In the genomic region with DNA sequence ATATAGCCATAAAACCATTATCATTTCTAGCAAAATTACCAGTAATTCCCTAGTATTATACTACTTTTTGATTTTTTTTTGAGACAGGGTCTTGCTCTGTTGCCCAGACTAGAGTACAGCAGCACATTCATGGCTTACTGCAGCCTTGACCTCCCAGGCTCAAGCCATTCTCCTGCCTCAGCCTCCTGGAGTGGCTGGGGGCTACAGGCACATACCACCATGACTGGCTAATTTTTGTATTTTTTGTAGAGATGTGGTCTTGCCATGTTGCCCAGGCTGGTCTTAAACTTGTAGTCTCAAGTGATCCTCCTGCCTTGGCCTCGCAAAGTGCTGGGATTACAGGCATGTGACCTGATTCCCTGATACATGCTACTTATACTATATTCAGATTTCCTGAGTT, we compare ENCODE assay signal across 13 cellular contexts. TPM values are rescaled to one million over a fixed set of nuclear protein-coding genes. Genes with fewer than 3 reads are reported as not detected.
A peak's percentile ranks its signal among the peaks of the same experiment; 100 is the strongest.
DNase-seq lines count a peak whose midpoint lies in the region; ATAC-seq and TF ChIP-seq lines count a peak whose summit lies in the region.
"Had no signal": no experiment of that assay in that cellular context is flagged by ENCODE, and none has a peak within 500 bp of the region (broad histone marks: within the 10 kb centered on the region; RNA-seq: fewer than 3 reads in every experiment).

No MANE protein-coding gene starts in this region.

- DNase-seq in activated T-cell treated with anti-CD3 and anti-CD28 coated beads, Interleukin-2, amount 50 U/mL, for 72 hours, result no peak
- DNase-seq in activated T-cell treated with anti-CD3 and anti-CD28 coated beads for 4 hours, result no peak
- peak in 1 of 7 experiments; percentile 15 for DNase-seq in CD8-positive, alpha-beta T cell
- no peak for DNase-seq in naive thymus-derived CD4-positive, alpha-beta T cell
- DNase-seq in GM23338 (ENCODE audit: low spot score), result no peak
- DNase-seq in Right ventricle myocardium inferior (ENCODE audit: missing footprints), result no peak
- DNase-seq: ACHN, DMS53, GF-D8 had no signal

- POLR2A ChIA-PET in CD8-positive, alpha-beta T cell (lab: Charles Lee), result no interaction called here
- POLR2A ChIA-PET in naive thymus-derived CD4-positive, alpha-beta T cell (lab: Charles Lee), result no interaction called here

- H3K36me3 ChIP-seq in BLaER1 (peaks cover 68% of the 10 kb centered on the region), GM23338 (ENCODE audit: insufficient read depth) (peaks cover 9% of the 10 kb centered on the region; the same call in 1 of the 2 replicates)
- no peaks in the 10 kb centered on the region for H3K36me3 ChIP-seq in CD8-positive, alpha-beta T cell (ENCODE audit: insufficient read depth, low read length)
- H3K36me3 ChIP-seq in naive thymus-derived CD4-positive, alpha-beta T cell (ENCODE audit: control insufficient read depth in 2 of 3, insufficient read depth in 3 of 3, low read length in 3 of 3), result peaks cover 0 to 3% (median 0%) of the 10 kb centered on the region in 3 experiments

- H3K9me2 ChIP-seq in GM23338 (ENCODE audit: insufficient read depth), result no peaks in the 10 kb centered on the region

- H2AFZ ChIP-seq in GM23338, result no peak overlapping the region

- no peaks in the 10 kb centered on the region for H3K27me3 ChIP-seq in BLaER1
- no peaks in the 10 kb centered on the region for H3K27me3 ChIP-seq in CD8-positive, alpha-beta T cell (ENCODE audit: insufficient read depth, low read length)
- no peaks in the 10 kb centered on the region for H3K27me3 ChIP-seq in naive thymus-derived CD4-positive, alpha-beta T cell (ENCODE audit: control insufficient read depth in 2 of 2, insufficient read depth in 2 of 2, low read length in 2 of 2)
- H3K27me3 ChIP-seq in GM23338 (ENCODE audit: insufficient read depth), result no peaks in the 10 kb centered on the region

- ATAC-seq in activated T-cell treated with anti-CD3 and anti-CD28 coated beads, Interleukin-2, amount 50 U/mL, for 72 hours (replicated peaks in 1 of 2), result no peak
- ATAC-seq in CD8-positive, alpha-beta T cell, result no peak
- ATAC-seq in naive thymus-derived CD4-positive, alpha-beta T cell, result no peak
- no peak for ATAC-seq in GM23338
- ATAC-seq in Right ventricle myocardium inferior, result no peak
- ATAC-seq: HCT116 had no signal

- H3K9ac ChIP-seq in BLaER1, result no peak overlapping the region

- H3K4me3 ChIP-seq in BLaER1, result no peak overlapping the region
- no peak overlapping the region for H3K4me3 ChIP-seq in CD8-positive, alpha-beta T cell (ENCODE audit: low read depth, low read length)
- no peak overlapping the region for H3K4me3 ChIP-seq in naive thymus-derived CD4-positive, alpha-beta T cell (ENCODE audit: low read length)
- H3K4me3 ChIP-seq in GM23338, result no peak overlapping the region

- no peak overlapping the region for H3K27ac ChIP-seq in BLaER1
- no peak overlapping the region for H3K27ac ChIP-seq in CD8-positive, alpha-beta T cell (ENCODE audit: low read depth, low read length)
- H3K27ac ChIP-seq in naive thymus-derived CD4-positive, alpha-beta T cell (ENCODE audit: low read depth, low read length), result no peak overlapping the region
- no peak overlapping the region for H3K27ac ChIP-seq in GM23338 (ENCODE audit: low read depth)

- H3K27ac Mint-ChIP-seq in activated T-cell treated with anti-CD3 and anti-CD28 coated beads, Interleukin-2, amount 50 U/mL, for 72 hours, result peak overlapping the region; percentile 31
- H3K27ac Mint-ChIP-seq in CD8-positive, alpha-beta T cell, result peak overlapping the region; percentile 20
- peak overlapping the region in 6 of 9 donors; percentile 0 to 71 (median 20) for H3K27ac Mint-ChIP-seq in naive thymus-derived CD4-positive, alpha-beta T cell
- no peak overlapping the region for H3K27ac Mint-ChIP-seq in GM23338
- H3K27ac Mint-ChIP-seq: B cell had no signal

- intact Hi-C loops in CD8-positive, alpha-beta T cell (cut with DNase I, micrococcal nuclease), result no loop called here
- intact Hi-C loops in naive thymus-derived CD4-positive, alpha-beta T cell (cut with micrococcal nuclease), result no loop called here
- intact Hi-C loops in Right ventricle myocardium inferior (cut with DNase I), result no loop called here

- CTCF ChIA-PET in CD8-positive, alpha-beta T cell (lab: Charles Lee), result no interaction called here
- CTCF ChIA-PET in naive thymus-derived CD4-positive, alpha-beta T cell (lab: Charles Lee), result interaction anchor here (0.6 kb wide), 1 partner anchor 1116 kb away, joined by 5 read pairs; no protein-coding TSS in a partner anchor

- peaks cover 2 to 9% of the 10 kb centered on the region in 2 donors for H3K36me3 Mint-ChIP-seq in activated T-cell treated with anti-CD3 and anti-CD28 coated beads, Interleukin-2, amount 50 U/mL, for 72 hours (ENCODE audit: insufficient read depth in 2 of 2)
- peaks cover 22% of the 10 kb centered on the region for H3K36me3 Mint-ChIP-seq in CD8-positive, alpha-beta T cell
- H3K36me3 Mint-ChIP-seq in naive thymus-derived CD4-positive, alpha-beta T cell, result peaks cover 0 to 43% (median 18%) of the 10 kb centered on the region in 5 donors
- peaks cover 19% of the 10 kb centered on the region for H3K36me3 Mint-ChIP-seq in GM23338 (ENCODE audit: low read depth)

- no peaks in the 10 kb centered on the region for H3K9me3 ChIP-seq in BLaER1
- no peaks in the 10 kb centered on the region for H3K9me3 ChIP-seq in CD8-positive, alpha-beta T cell (ENCODE audit: low read length)
- H3K9me3 ChIP-seq in naive thymus-derived CD4-positive, alpha-beta T cell (ENCODE audit: control insufficient read depth in 2 of 3, low read length in 3 of 3), result no peaks in the 10 kb centered on the region

- peaks cover 90% of the 10 kb centered on the region for H3K79me2 ChIP-seq in GM23338 (replicated peaks; ENCODE audit: insufficient read depth)

- no peak overlapping the region for H3K4me3 Mint-ChIP-seq in activated T-cell treated with anti-CD3 and anti-CD28 coated beads, Interleukin-2, amount 50 U/mL, for 72 hours
- no peak overlapping the region for H3K4me3 Mint-ChIP-seq in CD8-positive, alpha-beta T cell
- peak overlapping the region in 5 of 10 donors; percentile 4 to 61 (median 17) for H3K4me3 Mint-ChIP-seq in naive thymus-derived CD4-positive, alpha-beta T cell
- H3K4me3 Mint-ChIP-seq in GM23338, result no peak overlapping the region
- H3K4me3 Mint-ChIP-seq: B cell, CD14-positive monocyte had no signal

- no peak for TF ChIP-seq CTCF in CD8-positive, alpha-beta T cell (IDR thresholded peaks at IDR 0.05)
- no peak for TF ChIP-seq CTCF in GM23338 (conservative IDR thresholded peaks at IDR 0.05; ENCODE audit: low read depth in 2 of 2)

- no peaks in the 10 kb centered on the region for H3K27me3 Mint-ChIP-seq in activated T-cell treated with anti-CD3 and anti-CD28 coated beads, Interleukin-2, amount 50 U/mL, for 72 hours (ENCODE audit: low read depth)
- H3K27me3 Mint-ChIP-seq in CD8-positive, alpha-beta T cell (ENCODE audit: low read depth), result no peaks in the 10 kb centered on the region
- H3K27me3 Mint-ChIP-seq in naive thymus-derived CD4-positive, alpha-beta T cell, result no peaks in the 10 kb centered on the region
- no peaks in the 10 kb centered on the region for H3K27me3 Mint-ChIP-seq in GM23338 (ENCODE audit: insufficient read depth, low read depth, poor library complexity)
- H3K27me3 Mint-ChIP-seq: B cell had no signal

- H3F3A ChIP-seq in GM23338 (replicated peaks; ENCODE audit: low read depth), result no peaks in the 10 kb centered on the region

- H3K4me1 Mint-ChIP-seq in activated T-cell treated with anti-CD3 and anti-CD28 coated beads, Interleukin-2, amount 50 U/mL, for 72 hours (ENCODE audit: low read depth), result peaks cover 46% of the 10 kb centered on the region
- H3K4me1 Mint-ChIP-seq in CD8-positive, alpha-beta T cell (ENCODE audit: low read depth), result peaks cover 42% of the 10 kb centered on the region
- peaks cover 34 to 57% (median 48%) of the 10 kb centered on the region in 7 donors for H3K4me1 Mint-ChIP-seq in naive thymus-derived CD4-positive, alpha-beta T cell
- no peaks in the 10 kb centered on the region; the same call in 2 of the 3 replicates for H3K4me1 Mint-ChIP-seq in GM23338

- H3K4me2 ChIP-seq in BLaER1 (peak overlapping the region; percentile 27), GM23338 (no peak overlapping the region)

- peaks cover 40% of the 10 kb centered on the region for H4K20me1 ChIP-seq in BLaER1
- H4K20me1 ChIP-seq in GM23338 (replicated peaks; ENCODE audit: insufficient read depth), result peaks cover 4% of the 10 kb centered on the region

- peaks cover 10% of the 10 kb centered on the region for H3K4me1 ChIP-seq in BLaER1
- H3K4me1 ChIP-seq in CD8-positive, alpha-beta T cell (ENCODE audit: insufficient read depth, low read length), result peaks cover 15% of the 10 kb centered on the region
- H3K4me1 ChIP-seq in naive thymus-derived CD4-positive, alpha-beta T cell (ENCODE audit: control insufficient read depth in 2 of 2, insufficient read depth in 2 of 2, low read length in 2 of 2), result peaks cover 0 to 10% of the 10 kb centered on the region in 2 donors
- no peaks in the 10 kb centered on the region for H3K4me1 ChIP-seq in GM23338 (ENCODE audit: insufficient read depth)

- no peaks in the 10 kb centered on the region for H3K9me3 Mint-ChIP-seq in activated T-cell treated with anti-CD3 and anti-CD28 coated beads, Interleukin-2, amount 50 U/mL, for 72 hours
- no peaks in the 10 kb centered on the region for H3K9me3 Mint-ChIP-seq in CD8-positive, alpha-beta T cell
- no peaks in the 10 kb centered on the region for H3K9me3 Mint-ChIP-seq in naive thymus-derived CD4-positive, alpha-beta T cell
- no peaks in the 10 kb centered on the region for H3K9me3 Mint-ChIP-seq in GM23338
- H3K9me3 Mint-ChIP-seq: CD14-positive monocyte had no signal

RNA-seq across cellular contexts. Expression of a gene that starts 13.7 kb away (rescaled TPM):
- total RNA-seq in activated T-cell treated with anti-CD3 and anti-CD28 coated beads, Interleukin-2, amount 50 U/mL, for 72 hours, result 10 to 100 TPM; 29.8 to 37.3 TPM
- total RNA-seq in CD8-positive, alpha-beta T cell, result 10 to 100 TPM; 19.5 to 20.4 TPM
- 10 to 100 TPM; 16.0 to 37.2 (median 22.2) TPM for total RNA-seq in naive thymus-derived CD4-positive, alpha-beta T cell
- polyA plus RNA-seq in naive thymus-derived CD4-positive, alpha-beta T cell, result 10 to 100 TPM; 12.9 to 19.4 TPM
- total RNA-seq in GM23338 (2014; rRNA removed; shearing (Covaris generic)), result 37.5 and 46.3 TPM in 2 replicates
- 15.1 and 25.6 TPM in 2 replicates for polyA plus RNA-seq in GM23338 (2016; fragmentation: Nextera tagmentation; extraction: Ambion mirVana)
- total RNA-seq in Right ventricle myocardium inferior, result 4.1 TPM
